Comparison of ENCODE assay signal across 26 cellular contexts in the genomic region with DNA sequence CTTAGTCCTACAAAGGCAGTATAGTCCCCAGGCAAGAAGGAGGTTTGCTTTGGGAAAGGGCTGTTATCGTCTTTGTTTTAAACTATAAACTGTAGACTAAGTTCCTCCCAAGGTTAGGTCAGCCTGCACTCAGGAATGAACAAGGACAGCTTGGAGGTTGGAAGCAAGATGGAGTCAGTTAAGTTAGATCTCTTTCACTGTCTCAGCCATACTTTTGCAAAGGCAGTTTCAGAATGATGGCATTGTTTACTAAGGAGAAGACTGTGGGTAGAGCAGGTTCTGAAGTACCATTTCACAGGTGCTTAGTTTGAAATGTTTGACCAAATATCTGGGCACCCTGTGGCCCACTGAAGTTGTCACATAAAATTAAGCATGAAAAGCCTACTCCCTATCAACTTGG.
"Had no signal": no experiment of that assay in that cellular context is flagged by ENCODE, and none has a peak within 500 bp of the region (broad histone marks: within the 10 kb centered on the region; RNA-seq: fewer than 3 reads in every experiment).

No MANE protein-coding gene starts in this region.

- H3K4me3 Mint-ChIP-seq: activated B cell treated with CpG ODN at 0.5 μM for 24 hours; activated CD4-positive, alpha-beta T cell treated with anti-CD3 and anti-CD28 coated beads, Interleukin-2, amount 10 ng/mL, durations not matched to agents 24 days and 14 days; activated naive CD4-positive, alpha-beta T cell treated with anti-CD3 and anti-CD28 coated beads for 36 hours; activated naive CD4-positive, alpha-beta T cell treated with anti-CD3 and anti-CD28 coated beads, Interleukin-2, amount 50 U/mL, for 24 hours; activated naive CD8-positive, alpha-beta T cell treated with anti-CD3 and anti-CD28 coated beads for 36 hours; activated naive CD8-positive, alpha-beta T cell treated with anti-CD3 and anti-CD28 coated beads, Interleukin-2, amount 50 U/mL, for 24 hours; activated T-cell treated with anti-CD3 and anti-CD28 coated beads, Interleukin-2, amount 50 U/mL, for 24 hours; effector memory CD8-positive, alpha-beta T cell; T-helper 2 cell treated with Interferon-gamma antibody and Interleukin-4, amounts not matched to agents 5 μg/mL and 100 μg/mL, for 36 hours had no signal

- H3K27me3 Mint-ChIP-seq: activated B cell treated with CpG ODN at 0.5 μM for 24 hours; activated naive CD4-positive, alpha-beta T cell treated with anti-CD3 and anti-CD28 coated beads, Interleukin-2, amount 50 U/mL, for 24 hours; activated naive CD8-positive, alpha-beta T cell treated with anti-CD3 and anti-CD28 coated beads for 36 hours; activated naive CD8-positive, alpha-beta T cell treated with anti-CD3 and anti-CD28 coated beads, Interleukin-2, amount 50 U/mL, for 24 hours; activated T-cell treated with anti-CD3 and anti-CD28 coated beads, Interleukin-2, amount 50 U/mL, for 24 hours; effector memory CD8-positive, alpha-beta T cell; T-helper 17 cell had no signal

- H3K4me1 Mint-ChIP-seq: activated B cell treated with CpG ODN at 0.5 μM for 24 hours; activated CD4-positive, alpha-beta T cell treated with anti-CD3 and anti-CD28 coated beads, Interleukin-2, amount 10 ng/mL, durations not matched to agents 24 days and 14 days; activated naive CD4-positive, alpha-beta T cell treated with anti-CD3 and anti-CD28 coated beads, Interleukin-2, amount 50 U/mL, for 24 hours; activated naive CD8-positive, alpha-beta T cell treated with anti-CD3 and anti-CD28 coated beads for 36 hours; activated naive CD8-positive, alpha-beta T cell treated with anti-CD3 and anti-CD28 coated beads, Interleukin-2, amount 50 U/mL, for 24 hours had no signal

- DNase-seq: activated B cell treated with CpG ODN at 0.5 μM for 24 hours; activated CD4-positive, alpha-beta T cell treated with anti-CD3 and anti-CD28 coated beads, Interleukin-2, amount 10 ng/mL, durations not matched to agents 24 days and 14 days; activated CD4-positive, alpha-beta T cell treated with anti-CD3 and anti-CD28 coated beads, Interleukin-2, amount 50 U/mL, for 4 hours; activated effector memory CD4-positive, alpha-beta T cell treated with anti-CD3 and anti-CD28 coated beads, Interleukin-2, amount 50 U/mL, for 16 hours; activated naive CD4-positive, alpha-beta T cell treated with anti-CD3 and anti-CD28 coated beads for 36 hours; activated naive CD8-positive, alpha-beta T cell treated with anti-CD3 and anti-CD28 coated beads for 36 hours; activated naive CD8-positive, alpha-beta T cell treated with anti-CD3 and anti-CD28 coated beads, Interleukin-2, amount 50 U/mL, for 24 hours; activated T-cell treated with anti-CD3 and anti-CD28 coated beads, Interleukin-2, amount 50 U/mL, for 24 hours; adrenal gland; amygdala; aorta; body of pancreas; caudate nucleus; cortex of kidney; dermis blood vessel endothelial cell; effector CD4-positive, alpha-beta T cell; effector memory CD8-positive, alpha-beta T cell; foreskin melanocyte; heart right ventricle; T-helper 17 cell; T1000; WERI-Rb-1 had no signal

- H3K36me3 Mint-ChIP-seq: activated naive CD4-positive, alpha-beta T cell treated with anti-CD3 and anti-CD28 coated beads, Interleukin-2, amount 50 U/mL, for 24 hours; activated naive CD8-positive, alpha-beta T cell treated with anti-CD3 and anti-CD28 coated beads for 36 hours had no signal

- H3K9me3 Mint-ChIP-seq: activated B cell treated with CpG ODN at 0.5 μM for 24 hours; activated CD4-positive, alpha-beta T cell treated with anti-CD3 and anti-CD28 coated beads, Interleukin-2, amount 10 ng/mL, durations not matched to agents 24 days and 14 days; activated naive CD4-positive, alpha-beta T cell treated with anti-CD3 and anti-CD28 coated beads for 36 hours; activated naive CD4-positive, alpha-beta T cell treated with anti-CD3 and anti-CD28 coated beads, Interleukin-2, amount 50 U/mL, for 24 hours; activated naive CD8-positive, alpha-beta T cell treated with anti-CD3 and anti-CD28 coated beads for 36 hours; activated naive CD8-positive, alpha-beta T cell treated with anti-CD3 and anti-CD28 coated beads, Interleukin-2, amount 50 U/mL, for 24 hours; activated T-cell treated with anti-CD3 and anti-CD28 coated beads, Interleukin-2, amount 50 U/mL, for 24 hours; activated T-helper 2 cell treated with anti-CD3 and anti-CD28 coated beads, Interferon-gamma antibody, Interleukin-2, Interleukin-4, amounts not matched to agents 10 μg/mL and 5 μg/mL and 100 μg/mL, durations not matched to agents 14 hours and 24 hours and 36 hours; T-helper 2 cell treated with Interferon-gamma antibody and Interleukin-4, amounts not matched to agents 5 μg/mL and 100 μg/mL, for 36 hours had no signal

- ATAC-seq: body of pancreas; effector memory CD8-positive, alpha-beta T cell; gastroesophageal sphincter; heart right ventricle; T-helper 17 cell had no signal

- H3K27ac Mint-ChIP-seq: activated B cell treated with CpG ODN at 0.5 μM for 24 hours; activated CD4-positive, alpha-beta T cell treated with anti-CD3 and anti-CD28 coated beads, Interleukin-2, amount 10 ng/mL, durations not matched to agents 24 days and 14 days; activated naive CD4-positive, alpha-beta T cell treated with anti-CD3 and anti-CD28 coated beads for 36 hours; activated naive CD4-positive, alpha-beta T cell treated with anti-CD3 and anti-CD28 coated beads, Interleukin-2, amount 50 U/mL, for 24 hours; activated naive CD8-positive, alpha-beta T cell treated with anti-CD3 and anti-CD28 coated beads for 36 hours; activated naive CD8-positive, alpha-beta T cell treated with anti-CD3 and anti-CD28 coated beads, Interleukin-2, amount 50 U/mL, for 24 hours; activated T-cell treated with anti-CD3 and anti-CD28 coated beads, Interleukin-2, amount 50 U/mL, for 24 hours; activated T-helper 2 cell treated with anti-CD3 and anti-CD28 coated beads, Interferon-gamma antibody, Interleukin-2, Interleukin-4, amounts not matched to agents 10 μg/mL and 5 μg/mL and 100 μg/mL, durations not matched to agents 14 hours and 24 hours and 36 hours; effector memory CD8-positive, alpha-beta T cell; T-helper 17 cell; T-helper 2 cell treated with Interferon-gamma antibody and Interleukin-4, amounts not matched to agents 5 μg/mL and 100 μg/mL, for 36 hours had no signal
